Comparison of ENCODE assay signal across 36 cellular contexts in the genomic region with DNA sequence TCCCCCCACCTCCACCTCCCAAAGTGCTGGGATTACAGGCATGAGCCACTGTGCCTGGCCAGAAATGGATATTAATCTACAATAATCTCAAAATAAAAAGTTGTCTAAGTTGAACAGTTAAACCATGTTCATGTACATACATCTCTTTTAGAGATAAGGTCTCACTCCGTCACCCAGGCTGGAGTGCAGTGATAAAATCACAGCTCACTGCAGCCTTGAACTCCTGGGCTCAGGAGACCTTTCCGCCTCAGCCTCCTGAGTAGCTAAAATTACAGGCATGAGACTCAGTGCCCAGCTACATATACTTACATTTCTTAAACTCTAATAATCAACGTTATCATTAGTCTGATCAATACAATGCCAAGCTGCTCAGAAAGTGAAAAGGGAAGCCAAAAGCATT. TPM values are rescaled to one million over a fixed set of nuclear protein-coding genes. Genes with fewer than 3 reads are reported as not detected.
"Had no signal": no experiment of that assay in that cellular context is flagged by ENCODE, and none has a peak within 500 bp of the region (broad histone marks: within the 10 kb centered on the region; RNA-seq: fewer than 3 reads in every experiment).

No MANE protein-coding gene starts in this region.

- H3K36me3 ChIP-seq: SJCRH30, WERI-Rb-1 had no signal

- H3K9me3 ChIP-seq: SJCRH30 had no signal

- ATAC-seq: activated CD8-positive, alpha-beta T cell treated with anti-CD3 and anti-CD28 coated beads for 36 hours; Panc1 had no signal

- DNase-seq: activated CD4-positive, alpha-beta T cell treated with anti-CD3 and anti-CD28 coated beads, Interleukin-2, amount 10 ng/mL, durations not matched to agents 24 days and 14 days; activated CD4-positive, alpha-beta T cell treated with anti-CD3 and anti-CD28 coated beads, Interleukin-2, amount 50 U/mL, for 4 hours; activated CD4-positive, CD25-positive, alpha-beta regulatory T cell; activated CD8-positive, alpha-beta T cell treated with anti-CD3 and anti-CD28 coated beads for 36 hours; activated effector memory CD4-positive, alpha-beta T cell treated with anti-CD3 and anti-CD28 coated beads, Interleukin-2, amount 50 U/mL, for 16 hours; activated naive CD4-positive, alpha-beta T cell; activated naive CD4-positive, alpha-beta T cell treated with anti-CD3 and anti-CD28 coated beads, Interleukin-2, amount 50 U/mL, for 16 hours; activated naive CD8-positive, alpha-beta T cell treated with anti-CD3 and anti-CD28 coated beads for 36 hours; activated T-cell treated with anti-CD3 and anti-CD28 coated beads, Interleukin-2, amount 50 U/mL, for 1 hour; activated T-cell treated with anti-CD3 and anti-CD28 coated beads, Interleukin-2, amount 50 U/mL, for 72 hours; caudate nucleus; cerebellar nuclear complex; NCI-H1092; NCI-H1436 treated with DMSO at 0.1 percent for 48 hours; NCI-H187; NCI-H2029 treated with DMSO at 0.1 percent for 48 hours; NCI-H2107; NCI-H2171 treated with DMSO at 0.1 percent for 48 hours; NCI-H2227 treated with DMSO at 0.1 percent for 48 hours; NCI-H446; NCI-H510A treated with DMSO at 0.1 percent for 48 hours; NCI-H526 treated with DMSO at 0.1 percent for 48 hours; NCI-H774; SHP77; SJCRH30; T1000; WERI-Rb-1 had no signal

- H3K4me1 ChIP-seq: SJCRH30 had no signal

- FAIRE-seq: bronchial epithelial cell had no signal

- H3K4me3 ChIP-seq: SJCRH30, SK-N-MC had no signal

- H3K27ac ChIP-seq: SJCRH30, SK-N-MC, WERI-Rb-1 had no signal

- H3K27me3 ChIP-seq: SJCRH30 had no signal

RNA-seq across cellular contexts. Expression of a gene that starts 36.2 kb away (rescaled TPM):
- total RNA-seq: activated naive CD8-positive, alpha-beta T cell treated with anti-CD3 and anti-CD28 coated beads for 36 hours; M059J had no signal

RNA-seq across cellular contexts. Expression of a gene that starts 54.7 kb away (rescaled TPM):
- total RNA-seq: activated CD4-positive, alpha-beta T cell treated with anti-CD3 and anti-CD28 coated beads, Interleukin-2, amount 10 ng/mL, durations not matched to agents 24 days and 14 days; activated CD8-positive, alpha-beta memory T cell treated with anti-CD3 and anti-CD28 coated beads for 36 hours; activated CD8-positive, alpha-beta T cell treated with anti-CD3 and anti-CD28 coated beads for 36 hours; activated naive CD8-positive, alpha-beta T cell treated with anti-CD3 and anti-CD28 coated beads for 36 hours; activated T-helper 17 cell treated with anti-CD3 and anti-CD28 coated beads, Interleukin-2, amount 50 U/mL, for 72 hours; bronchial epithelial cell; M059J; RPMI7951; SJCRH30; T-helper 1 cell treated with Interleukin-12 subunit alpha and Interleukin-12 subunit beta and Interleukin-4 antibody, amounts not matched to agents 30 ng/mL and 1 ng/mL, for 36 hours had no signal
- polyA plus RNA-seq: adipose tissue had no signal
